ENCODE assay signal across 17 cellular contexts in genomic region chr1:174818014-174818616, GRCh38.
A peak's percentile ranks its signal among the peaks of the same experiment; 100 is the strongest.
DNase-seq lines count a peak whose midpoint lies in the region; ATAC-seq lines count a peak whose summit lies in the region.
"Had no signal": no experiment of that assay in that cellular context is flagged by ENCODE, and none has a peak within 500 bp of the region (broad histone marks: within the 10 kb centered on the region; RNA-seq: fewer than 3 reads in every experiment).

No MANE protein-coding gene starts in this region.

- peak overlapping the region; percentile 1 for H3K27ac Mint-ChIP-seq in activated naive CD4-positive, alpha-beta T cell treated with anti-CD3 and anti-CD28 coated beads for 36 hours
- peak overlapping the region; percentile 8 for H3K27ac Mint-ChIP-seq in memory B cell
- H3K27ac Mint-ChIP-seq: CD4-positive, alpha-beta T cell had no signal

- peak; percentile 55 for ATAC-seq in GM21529 (IDR thresholded peaks at IDR 0.05; ENCODE audit: unreplicated experiment)
- peak; percentile 58 for ATAC-seq in HG03196 (IDR thresholded peaks at IDR 0.05; ENCODE audit: unreplicated experiment)
- no peak for ATAC-seq in memory B cell (ENCODE audit: low read depth)
- ATAC-seq in HG03045 (IDR thresholded peaks at IDR 0.05; ENCODE audit: unreplicated experiment): no peak
- ATAC-seq: A549, pancreas had no signal

- peaks cover 32% of the 10 kb centered on the region for H3K4me1 Mint-ChIP-seq in activated naive CD4-positive, alpha-beta T cell treated with anti-CD3 and anti-CD28 coated beads for 36 hours (ENCODE audit: low read depth)
- H3K4me1 Mint-ChIP-seq in memory B cell: peaks cover 9% of the 10 kb centered on the region

- no peak for DNase-seq in activated naive CD4-positive, alpha-beta T cell treated with anti-CD3 and anti-CD28 coated beads for 36 hours
- no peak for DNase-seq in activated naive CD4-positive, alpha-beta T cell treated with anti-CD3 and anti-CD28 coated beads, Interleukin-2, amount 50 U/mL, for 16 hours
- DNase-seq in memory B cell (ENCODE audit: low spot score in 2 of 2) (no peak), RPMI8226 (no peak), NCI-H510A treated with DMSO at 0.1 percent for 48 hours (lab: John Stamatoyannopoulos, UW) (no peak)
- DNase-seq: CD4-positive, alpha-beta T cell; kidney; NCI-H1417; NCI-H345; OCI-M1; pancreas had no signal

- intact Hi-C loops in activated naive CD4-positive, alpha-beta T cell treated with anti-CD3 and anti-CD28 coated beads for 36 hours (cut with micrococcal nuclease): loop anchor here (2.0 kb wide), 1 partner anchor 95 kb away; no protein-coding TSS in a partner anchor

- no peaks in the 10 kb centered on the region for H3K27me3 Mint-ChIP-seq in activated naive CD4-positive, alpha-beta T cell treated with anti-CD3 and anti-CD28 coated beads for 36 hours (ENCODE audit: low read depth)
- no peaks in the 10 kb centered on the region for H3K27me3 Mint-ChIP-seq in memory B cell
- H3K27me3 Mint-ChIP-seq: CD4-positive, alpha-beta T cell; central memory CD8-positive, alpha-beta T cell had no signal

- H3K4me3 Mint-ChIP-seq in activated naive CD4-positive, alpha-beta T cell treated with anti-CD3 and anti-CD28 coated beads for 36 hours: no peak overlapping the region
- no peak overlapping the region for H3K4me3 Mint-ChIP-seq in memory B cell
- H3K4me3 Mint-ChIP-seq: CD4-positive, alpha-beta T cell; central memory CD8-positive, alpha-beta T cell had no signal

- H3K9me3 Mint-ChIP-seq in activated naive CD4-positive, alpha-beta T cell treated with anti-CD3 and anti-CD28 coated beads for 36 hours: no peaks in the 10 kb centered on the region
- no peaks in the 10 kb centered on the region for H3K9me3 Mint-ChIP-seq in memory B cell
- H3K9me3 Mint-ChIP-seq: activated naive CD4-positive, alpha-beta T cell treated with anti-CD3 and anti-CD28 coated beads, Interleukin-2, amount 50 U/mL, for 72 hours; CD4-positive, alpha-beta T cell; central memory CD8-positive, alpha-beta T cell had no signal

- peaks cover 2% of the 10 kb centered on the region for H3K36me3 Mint-ChIP-seq in activated naive CD4-positive, alpha-beta T cell treated with anti-CD3 and anti-CD28 coated beads for 36 hours (ENCODE audit: low read depth)
- peaks cover 24% of the 10 kb centered on the region for H3K36me3 Mint-ChIP-seq in memory B cell

- CTCF ChIA-PET in activated naive CD4-positive, alpha-beta T cell treated with anti-CD3 and anti-CD28 coated beads for 36 hours (lab: Charles Lee): interaction anchor here (1.0 kb wide), 1 partner anchor 165 kb away, joined by 3 read pairs; no protein-coding TSS in a partner anchor

Comparison
In these comparisons a context has a peak if more than half of its experiments do, and no peak if none do; other contexts are left out.
1. ATAC-seq: peak in GM21529 (single experiment) and HG03196 (single experiment); none in memory B cell (single experiment) and HG03045 (single experiment).